In the genomic region with DNA sequence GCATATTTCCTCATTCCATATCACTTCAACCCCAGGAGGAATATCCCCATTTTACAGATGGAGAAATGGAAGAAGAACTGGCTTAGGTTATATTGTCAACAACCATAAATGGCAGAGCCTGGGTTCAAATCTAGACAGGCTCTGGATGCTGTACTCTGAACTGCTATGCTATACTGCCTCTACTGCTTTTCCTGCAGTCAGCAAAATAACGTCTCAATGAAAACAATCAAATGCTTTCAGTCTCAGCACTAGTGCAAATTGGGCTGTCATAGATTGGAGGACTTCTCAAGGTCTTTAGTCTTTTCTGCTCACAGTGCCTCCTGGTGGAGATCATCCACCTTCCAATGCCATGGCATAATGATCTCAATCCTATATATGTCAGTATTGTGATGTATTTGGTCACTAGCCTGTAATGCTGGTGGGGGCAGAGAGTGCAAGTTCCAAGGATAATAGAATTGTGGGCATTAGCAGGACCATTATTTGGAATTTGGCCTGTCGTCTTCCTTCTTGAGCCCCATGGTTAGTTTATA, we compare ENCODE assay signal across 15 cellular contexts.
DNase-seq lines count a peak whose midpoint lies in the region; ATAC-seq and TF ChIP-seq lines count a peak whose summit lies in the region.
"Had no signal": no experiment of that assay in that cellular context is flagged by ENCODE, and none has a peak within 500 bp of the region (broad histone marks: within the 10 kb centered on the region; RNA-seq: fewer than 3 reads in every experiment).

No MANE protein-coding gene starts in this region.

- H3K79me2 ChIP-seq in OCI-LY1 (ENCODE audit: insufficient read depth, low read length), result no peaks in the 10 kb centered on the region

- no peaks in the 10 kb centered on the region for H3K36me3 ChIP-seq in OCI-LY1 (ENCODE audit: insufficient read depth, low read length)
- H3K36me3 ChIP-seq: suprapubic skin had no signal

- no peaks in the 10 kb centered on the region for H3F3A ChIP-seq in OCI-LY1 (ENCODE audit: insufficient read depth, low read length)

- H3K27ac ChIP-seq in OCI-LY1 (ENCODE audit: low read depth, low read length, poor library complexity, severe bottlenecking), result no peak overlapping the region
- H3K27ac ChIP-seq: suprapubic skin had no signal

- H2AFZ ChIP-seq in OCI-LY1 (ENCODE audit: low read length), result no peak overlapping the region

- peak; percentile 4 for DNase-seq in GM12864 (ENCODE audit: low read depth)
- DNase-seq in iPS-NIHi11 (ENCODE audit: low spot score), result peak; percentile 20
- DNase-seq in NCI-H524 treated with DMSO at 0.1 percent for 48 hours (lab: John Stamatoyannopoulos, UW), result no peak
- DNase-seq in LoVo (ENCODE audit: low spot score), result no peak
- no peak for DNase-seq in SK-N-DZ (ENCODE audit: low spot score)
- DNase-seq: activated naive CD8-positive, alpha-beta T cell treated with anti-CD3 and anti-CD28 coated beads for 36 hours; islet precursor cell; naive thymus-derived CD4-positive, alpha-beta T cell; NCI-H1417 treated with DMSO at 0.1 percent for 48 hours; OCI-M1; T-helper 2 cell had no signal

- no peaks in the 10 kb centered on the region for H4K20me1 ChIP-seq in OCI-LY1 (ENCODE audit: insufficient read depth, low read length)

- H3K9ac ChIP-seq in OCI-LY1 (ENCODE audit: low read length), result no peak overlapping the region

- H3K4me1 ChIP-seq in OCI-LY1 (ENCODE audit: insufficient read depth, low read length, severe bottlenecking), result no peaks in the 10 kb centered on the region
- H3K4me1 ChIP-seq: suprapubic skin had no signal

- ATAC-seq in GM19324 (IDR thresholded peaks at IDR 0.05; ENCODE audit: low FRiP score, unreplicated experiment), result peak; percentile 53
- ATAC-seq: naive thymus-derived CD4-positive, alpha-beta T cell; sciatic nerve had no signal

- H3K9me2 ChIP-seq in OCI-LY1 (ENCODE audit: low read depth, low read length), result no peaks in the 10 kb centered on the region

- no peak overlapping the region for H3K4me3 ChIP-seq in GM12864 (ENCODE audit: low read depth, low read length)
- H3K4me3 ChIP-seq in OCI-LY1 (ENCODE audit: low read depth, low read length, poor library complexity, severe bottlenecking), result no peak overlapping the region
- H3K4me3 ChIP-seq: suprapubic skin had no signal

- no peaks in the 10 kb centered on the region for H3K9me3 ChIP-seq in OCI-LY1 (ENCODE audit: low read length)
- H3K9me3 ChIP-seq: suprapubic skin had no signal

- H3K27me3 ChIP-seq in OCI-LY1 (ENCODE audit: insufficient read depth, low read length), result no peaks in the 10 kb centered on the region
- H3K27me3 ChIP-seq: suprapubic skin had no signal

- H3K4me2 ChIP-seq in OCI-LY1 (ENCODE audit: low read length), result no peak overlapping the region

- TF ChIP-seq CTCF in GM12864 (IDR thresholded peaks at IDR 0.05; ENCODE audit: low read depth, low read length, missing control alignments) (peak; percentile 66), OCI-LY1 (IDR thresholded peaks at IDR 0.05; ENCODE audit: low read length) (peak; percentile 57; the same call in 1 of the 2 replicates)

Comparison
In these comparisons a context has a peak if more than half of its experiments do, and no peak if none do; other contexts are left out.
1. DNase-seq: peak in GM12864 (single experiment) and iPS-NIHi11 (single experiment); none in NCI-H524 treated with DMSO at 0.1 percent for 48 hours (single experiment), LoVo (single experiment) and SK-N-DZ (single experiment).